ENCODE assay signal across 34 cellular contexts in genomic region chr6:99289701-99290100, GRCh38.
"Had no signal": no experiment of that assay in that cellular context is flagged by ENCODE, and none has a peak within 500 bp of the region (broad histone marks: within the 10 kb centered on the region; RNA-seq: fewer than 3 reads in every experiment).

No MANE protein-coding gene starts in this region.

- H3K4me3 ChIP-seq: MG63 had no signal

- H3K27ac ChIP-seq: KMS-11 had no signal

- H3K27me3 ChIP-seq: MG63 had no signal

- DNase-seq: Karpas-422, Kasumi-1, MG63, MM.1S, MV-4-11, NCI-H1048, NCI-H1092, NCI-H1092 treated with DMSO at 0.1 percent for 48 hours, NCI-H1105, NCI-H1105 treated with DMSO at 0.1 percent for 48 hours, NCI-H1417, NCI-H1417 treated with DMSO at 0.1 percent for 48 hours, NCI-H1436, NCI-H1436 treated with DMSO at 0.1 percent for 48 hours, NCI-H146, NCI-H1694, NCI-H1694 treated with DMSO at 0.1 percent for 48 hours, NCI-H187, NCI-H187 treated with DMSO at 0.1 percent for 48 hours, NCI-H1930, NCI-H2029, NCI-H2029 treated with DMSO at 0.1 percent for 48 hours, NCI-H2081, NCI-H2081 treated with DMSO at 0.1 percent for 48 hours, NCI-H2107, NCI-H2171, NCI-H2171 treated with DMSO at 0.1 percent for 48 hours, NCI-H2227 treated with DMSO at 0.1 percent for 48 hours, NCI-H345, NCI-H446, NCI-H446 treated with DMSO at 0.1 percent for 48 hours, NCI-H510A, NCI-H510A treated with DMSO at 0.1 percent for 48 hours had no signal

- H3K36me3 ChIP-seq: MG63 had no signal

- H3K9me3 ChIP-seq: MG63 had no signal
